8 cellular contexts compared by ENCODE assay signal in the genomic region with DNA sequence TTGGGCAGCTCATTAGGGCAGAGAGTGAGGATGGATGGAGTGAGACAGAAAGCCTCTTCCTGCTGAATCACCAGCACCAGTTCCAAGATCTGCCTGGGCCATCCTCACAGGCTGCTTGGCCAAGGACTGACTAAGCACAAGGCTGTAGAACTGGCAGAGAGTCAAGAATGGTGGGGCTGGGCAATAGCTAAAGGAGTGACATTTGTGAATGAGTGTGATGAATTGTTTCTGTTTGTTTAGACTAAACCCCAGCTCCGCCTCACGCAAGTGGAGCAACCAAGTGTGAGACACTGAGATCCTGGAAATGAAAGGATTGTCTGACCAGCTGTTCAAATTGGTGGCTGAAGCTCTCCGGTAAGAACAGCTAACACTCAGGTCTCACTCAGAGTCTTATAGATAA. TPM values are rescaled to one million over a fixed set of nuclear protein-coding genes. Genes with fewer than 3 reads are reported as not detected.
A peak's percentile ranks its signal among the peaks of the same experiment; 100 is the strongest.
DNase-seq lines count a peak whose midpoint lies in the region; ATAC-seq and TF ChIP-seq lines count a peak whose summit lies in the region.

No MANE protein-coding gene starts in this region.

- H3K9ac ChIP-seq in fibroblast of lung (ENCODE audit: insufficient read depth, low read length), result no peak overlapping the region

- in situ Hi-C loops in HAP-1 (cut with MboI; ENCODE audit: low sequenced_read_pairs), result no loop called here

- H3K4me3 ChIP-seq in fibroblast of lung (replicated peaks in 1 of 4; ENCODE audit: control extremely low read depth in 1 of 4, insufficient read depth in 1 of 4, low read depth in 3 of 4, low read length in 4 of 4) (no peak overlapping the region), HAP-1 (no peak overlapping the region)

- DNase-seq in GM04503 (ENCODE audit: low read depth), result peak; percentile 100
- peak; percentile 79 for DNase-seq in NCI-H82 (lab: John Stamatoyannopoulos, UW)
- peak; percentile 100 for DNase-seq in fibroblast of lung (ENCODE audit: low read depth in 2 of 2)
- peak; percentile 91 for DNase-seq in posterior vena cava (ENCODE audit: low spot score)
- DNase-seq in GM20000 (ENCODE audit: low spot score), result no peak
- DNase-seq in HAP-1 (ENCODE audit: low spot score in 2 of 2), result no peak
- no peak for DNase-seq in activated effector memory CD4-positive, alpha-beta T cell treated with Interleukin-2 at 50 U/mL for 16 hours

- no peak overlapping the region for H2AFZ ChIP-seq in fibroblast of lung (ENCODE audit: low read length)

- H3K27me3 ChIP-seq in fibroblast of lung (ENCODE audit: control insufficient read depth, insufficient read depth, low read length) (no peaks in the 10 kb centered on the region), HAP-1 (ENCODE audit: low read depth) (no peaks in the 10 kb centered on the region)

- H3K4me2 ChIP-seq in fibroblast of lung (ENCODE audit: extremely low read depth, insufficient read depth, low read length), result no peak overlapping the region

- H3K36me3 ChIP-seq in fibroblast of lung (ENCODE audit: control insufficient read depth, insufficient read depth, low read length) (no peaks in the 10 kb centered on the region), HAP-1 (replicated peaks) (no peaks in the 10 kb centered on the region)

- no peaks in the 10 kb centered on the region for H4K20me1 ChIP-seq in fibroblast of lung (ENCODE audit: control insufficient read depth, extremely low read depth, insufficient read depth, low read length)

- H3K79me2 ChIP-seq in fibroblast of lung (ENCODE audit: control insufficient read depth, insufficient read depth, low read length), result no peaks in the 10 kb centered on the region

- no peak for TF ChIP-seq CTCF in fibroblast of lung (conservative IDR thresholded peaks at IDR 0.05 in 1 of 2, IDR thresholded peaks at IDR 0.05 in 1 of 2; ENCODE audit: low read depth in 1 of 2, low read length in 2 of 2)
- no peak for TF ChIP-seq CTCF in GM20000 (IDR thresholded peaks at IDR 0.05; ENCODE audit: extremely low read depth, missing control alignments)

- H3K27ac ChIP-seq in fibroblast of lung (ENCODE audit: insufficient read depth, low read length), result no peak overlapping the region

- ATAC-seq in HG02763 (IDR thresholded peaks at IDR 0.05; ENCODE audit: unreplicated experiment), result no peak

- intact Hi-C loops in posterior vena cava (cut with DNase I), result no loop called here

- H3K4me1 ChIP-seq in fibroblast of lung (ENCODE audit: control insufficient read depth, extremely low read depth, insufficient read depth, low read length) (peaks cover 14% of the 10 kb centered on the region), HAP-1 (no peaks in the 10 kb centered on the region)

- H3K9me3 ChIP-seq in fibroblast of lung (ENCODE audit: control insufficient read depth, insufficient read depth, low read depth, low read length) (no peaks in the 10 kb centered on the region), HAP-1 (no peaks in the 10 kb centered on the region)

RNA-seq across cellular contexts. Expression of gene BRINP2, which starts 38.6 kb away (rescaled TPM):
- total RNA-seq in fibroblast of lung, result under 0.01 and 0.26 TPM in 2 replicates
- 0.02 and 0.21 TPM in 2 replicates for polyA plus RNA-seq in fibroblast of lung
- 0.05 and 0.51 TPM in 2 replicates for polyA plus RNA-seq in fibroblast of lung (2012)
- polyA minus RNA-seq in fibroblast of lung (ENCODE audit: low replicate concordance), result not detected in 2 replicates
- total RNA-seq in posterior vena cava, result under 1 TPM; 0.19 to 0.52 TPM

RNA-seq across cellular contexts. Expression of gene ASTN1, which starts 44.8 kb away (rescaled TPM):
- under 0.01 and 0.17 TPM in 2 replicates for total RNA-seq in fibroblast of lung
- 0.06 and 0.15 TPM in 2 replicates for polyA plus RNA-seq in fibroblast of lung
- polyA plus RNA-seq in fibroblast of lung (2012), result 0.03 and 0.22 TPM in 2 replicates
- polyA minus RNA-seq in fibroblast of lung (ENCODE audit: low replicate concordance), result 0.51 and 0.56 TPM in 2 replicates
- under 1 TPM; 0.14 to 0.19 TPM for total RNA-seq in posterior vena cava

Comparison
In these comparisons a context has a peak if more than half of its experiments do, and no peak if none do; other contexts are left out.
1. DNase-seq: peak in GM04503 (single experiment), NCI-H82 (single experiment), fibroblast of lung (2 of 2) and posterior vena cava (single experiment); none in GM20000 (single experiment), HAP-1 (0 of 2) and activated effector memory CD4-positive, alpha-beta T cell treated with Interleukin-2 at 50 U/mL for 16 hours (single experiment).